In the genomic region with DNA sequence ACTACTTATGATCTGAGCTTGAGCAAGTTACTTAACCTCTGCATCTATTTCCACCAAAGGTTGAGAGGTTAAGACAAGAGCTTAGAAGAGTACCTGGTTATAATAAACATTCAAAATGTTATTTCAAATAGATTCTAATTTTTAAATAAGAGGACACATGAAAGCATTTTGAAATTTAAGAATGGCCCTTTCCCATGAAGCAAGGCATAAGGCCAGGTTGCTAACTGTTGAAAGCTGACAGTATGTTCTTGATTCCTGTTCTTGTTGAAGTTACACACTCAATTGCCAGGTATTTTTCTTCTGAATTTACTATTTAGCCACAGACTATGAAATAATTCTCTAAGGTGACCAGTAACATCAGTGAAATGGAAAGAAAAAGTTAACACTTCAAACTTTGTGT, we compare ENCODE assay signal across 1 cellular context.
TF ChIP-seq lines count a peak whose summit lies in the region.

No MANE protein-coding gene starts in this region.

TF ChIP-seq in HEK293, 187 proteins besides CTCF, POLR2A, EP300 and RAD21 (continued from another document):
- TF ChIP-seq, protein P1, sequence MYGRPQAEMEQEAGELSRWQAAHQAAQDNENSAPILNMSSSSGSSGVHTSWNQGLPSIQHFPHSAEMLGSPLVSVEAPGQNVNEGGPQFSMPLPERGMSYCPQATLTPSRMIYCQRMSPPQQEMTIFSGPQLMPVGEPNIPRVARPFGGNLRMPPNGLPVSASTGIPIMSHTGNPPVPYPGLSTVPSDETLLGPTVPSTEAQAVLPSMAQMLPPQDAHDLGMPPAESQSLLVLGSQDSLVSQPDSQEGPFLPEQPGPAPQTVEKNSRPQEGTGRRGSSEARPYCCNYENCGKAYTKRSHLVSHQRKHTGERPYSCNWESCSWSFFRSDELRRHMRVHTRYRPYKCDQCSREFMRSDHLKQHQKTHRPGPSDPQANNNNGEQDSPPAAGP (tag by site-specific recombination; IDR thresholded peaks at IDR 0.05) = no peak
- 0 out of 2 replicates have a peak, but pooled peaks have one; percentile 28 for TF ChIP-seq ZNF677 (tag by site-specific recombination; IDR thresholded peaks at IDR 0.05)
- TF ChIP-seq ZNF138 (tag by site-specific recombination; IDR thresholded peaks at IDR 0.05; ENCODE audit: borderline replicate concordance) = no peak
- no peak for TF ChIP-seq MEIS1 (CRISPR knock-in tag; IDR thresholded peaks at IDR 0.05; ENCODE audit: borderline replicate concordance)
TF ChIP-seq in HEK293: peak in this region for 2.
